33 cellular contexts compared by ENCODE assay signal in the genomic region with DNA sequence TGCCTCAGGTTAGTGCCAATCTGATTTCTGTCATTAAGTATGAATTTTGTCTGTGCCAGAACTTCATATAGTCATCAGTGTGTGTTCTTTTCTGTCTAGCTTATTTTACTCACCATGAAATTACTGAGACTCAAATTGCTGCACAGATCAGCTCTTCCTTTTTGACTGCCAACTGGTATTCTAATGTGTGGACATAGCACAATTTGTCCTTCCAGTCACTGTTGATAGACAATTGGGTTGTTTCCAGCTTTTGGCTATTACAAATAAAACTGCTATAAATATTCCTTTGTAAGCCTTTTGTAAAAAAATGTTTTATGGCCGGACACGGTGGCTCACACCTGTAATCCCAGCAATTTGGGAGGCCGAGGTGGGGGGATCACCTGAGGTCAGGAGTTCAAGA. TPM values are rescaled to one million over a fixed set of nuclear protein-coding genes. Genes with fewer than 3 reads are reported as not detected.
"Had no signal": no experiment of that assay in that cellular context is flagged by ENCODE, and none has a peak within 500 bp of the region (broad histone marks: within the 10 kb centered on the region; RNA-seq: fewer than 3 reads in every experiment).

No MANE protein-coding gene starts in this region.

- DNase-seq: activated effector memory CD4-positive, alpha-beta T cell treated with anti-CD3 and anti-CD28 coated beads, Interleukin-2, amount 50 U/mL, for 16 hours; activated effector memory CD4-positive, alpha-beta T cell treated with Interleukin-2 at 50 U/mL for 16 hours; activated gamma-delta T cell; activated gamma-delta T cell treated with Interleukin-2 at 50 U/mL for 16 hours; activated naive CD4-positive, alpha-beta T cell; activated naive CD4-positive, alpha-beta T cell treated with anti-CD3 and anti-CD28 coated beads for 36 hours; activated naive CD4-positive, alpha-beta T cell treated with anti-CD3 and anti-CD28 coated beads, Interleukin-2, amount 10 ng/mL, durations not matched to agents 7 days and 5 days; activated naive CD4-positive, alpha-beta T cell treated with anti-CD3 and anti-CD28 coated beads, Interleukin-2, amount 50 U/mL, for 16 hours; activated naive CD4-positive, alpha-beta T cell treated with Interleukin-2 at 50 U/mL for 16 hours; activated naive CD8-positive, alpha-beta T cell treated with anti-CD3 and anti-CD28 coated beads for 36 hours; activated naive CD8-positive, alpha-beta T cell treated with anti-CD3 and anti-CD28 coated beads, Interleukin-2, amount 10 ng/mL, durations not matched to agents 7 days and 5 days; activated naive CD8-positive, alpha-beta T cell treated with anti-CD3 and anti-CD28 coated beads, Interleukin-2, amount 50 U/mL, for 24 hours; activated T-cell treated with anti-CD3 and anti-CD28 coated beads, Interleukin-2, amount 50 U/mL, for 1 hour; activated T-cell treated with anti-CD3 and anti-CD28 coated beads, Interleukin-2, amount 50 U/mL, for 24 hours; activated T-cell treated with anti-CD3 and anti-CD28 coated beads, Interleukin-2, amount 50 U/mL, for 4 hours; activated T-cell treated with anti-CD3 and anti-CD28 coated beads, Interleukin-2, amount 50 U/mL, for 48 hours; activated T-cell treated with anti-CD3 and anti-CD28 coated beads, Interleukin-2, amount 50 U/mL, for 72 hours; adrenal gland; amniotic stem cell; amygdala; anterior cingulate cortex; aorta; brain microvascular endothelial cell; caudate nucleus; central memory CD4-positive, alpha-beta T cell; cerebellar nuclear complex had no signal

- H3K36me3 ChIP-seq: adrenal gland, brain microvascular endothelial cell, breast epithelium, cardiac muscle cell had no signal

- H3K4me3 ChIP-seq: adrenal gland, ascending aorta, breast epithelium, cardiac muscle cell had no signal

- FAIRE-seq: astrocyte, bronchial epithelial cell had no signal

- H3K27me3 ChIP-seq: adrenal gland, ascending aorta, brain microvascular endothelial cell, breast epithelium, cardiac muscle cell had no signal

- H3K27ac ChIP-seq: ascending aorta, brain microvascular endothelial cell, breast epithelium, cardiac muscle cell had no signal

- H3K4me1 ChIP-seq: ascending aorta, breast epithelium had no signal

- ATAC-seq: activated naive CD4-positive, alpha-beta T cell treated with anti-CD3 and anti-CD28 coated beads, Interleukin-2, amount 50 U/mL, for 72 hours; activated naive CD8-positive, alpha-beta T cell treated with anti-CD3 and anti-CD28 coated beads, Interleukin-2, amount 50 U/mL, for 24 hours; activated T-cell treated with anti-CD3 and anti-CD28 coated beads, Interleukin-2, amount 50 U/mL, for 4 hours; activated T-cell treated with anti-CD3 and anti-CD28 coated beads, Interleukin-2, amount 50 U/mL, for 72 hours; activated T-helper 17 cell treated with anti-CD3 and anti-CD28 coated beads, Interleukin-2, amount 50 U/mL, for 72 hours had no signal

RNA-seq across cellular contexts. Expression of gene ALKAL2, which starts 31.8 kb away (rescaled TPM):
- total RNA-seq: activated naive CD4-positive, alpha-beta T cell treated with anti-CD3 and anti-CD28 coated beads for 36 hours; activated naive CD8-positive, alpha-beta T cell treated with anti-CD3 and anti-CD28 coated beads for 36 hours; activated naive CD8-positive, alpha-beta T cell treated with anti-CD3 and anti-CD28 coated beads, Interleukin-2, amount 10 ng/mL, durations not matched to agents 7 days and 5 days; activated T-cell treated with anti-CD3 and anti-CD28 coated beads, Interleukin-2, amount 50 U/mL, for 4 hours; activated T-helper 17 cell treated with anti-CD3 and anti-CD28 coated beads, Interleukin-2, amount 50 U/mL, for 72 hours; bronchial epithelial cell had no signal
